ENCODE assay signal across 21 cellular contexts in the genomic region with DNA sequence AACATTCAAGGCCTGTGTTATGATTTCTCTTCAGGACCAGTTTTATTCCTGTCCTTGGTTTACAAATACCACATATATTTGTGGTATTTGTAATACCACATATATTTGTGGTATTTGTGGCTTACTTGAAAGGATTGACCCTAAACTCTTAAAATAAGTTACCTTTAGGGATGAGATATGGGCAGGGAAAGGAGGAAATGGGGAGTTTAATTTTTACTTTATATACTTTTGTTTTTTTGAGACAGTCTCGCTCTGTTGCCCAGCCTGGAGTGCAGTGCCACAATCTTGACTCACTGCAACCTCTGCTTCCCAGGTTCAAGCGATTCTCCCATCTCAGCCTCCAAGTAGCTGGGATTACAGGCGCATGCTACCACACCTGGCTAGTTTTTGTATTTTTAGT. TPM values are rescaled to one million over a fixed set of nuclear protein-coding genes. Genes with fewer than 3 reads are reported as not detected.
DNase-seq lines count a peak whose midpoint lies in the region; ATAC-seq, FAIRE-seq and TF ChIP-seq lines count a peak whose summit lies in the region.
"Had no signal": no experiment of that assay in that cellular context is flagged by ENCODE, and none has a peak within 500 bp of the region (broad histone marks: within the 10 kb centered on the region; RNA-seq: fewer than 3 reads in every experiment).

No MANE protein-coding gene starts in this region.

- intact Hi-C loops in CD4-positive, alpha-beta T cell (cut with DNase I, micrococcal nuclease) = loop anchor here in 1 of 2 experiments (10.0 kb wide), 1 partner anchor 1077 kb away; a partner anchor contains a TSS
- intact Hi-C loops in K562 (cut with micrococcal nuclease) (no loop called here), adrenal gland (cut with DNase I) (no loop called here), mucosa of descending colon (cut with DNase I, micrococcal nuclease) (no loop called here)

- H3K9me1 ChIP-seq in K562 (ENCODE audit: control insufficient read depth, insufficient read depth, low read length) = no peaks in the 10 kb centered on the region

- H3K9me3 ChIP-seq in CD4-positive, alpha-beta T cell (ENCODE audit: control insufficient read depth, low read length) = no peaks in the 10 kb centered on the region
- H3K9me3 ChIP-seq in K562 (replicated peaks; ENCODE audit: control insufficient read depth, insufficient read depth, low read depth, low read length) = peaks cover 5% of the 10 kb centered on the region
- no peaks in the 10 kb centered on the region for H3K9me3 ChIP-seq in osteoblast (ENCODE audit: low read depth, low read length)
- H3K9me3 ChIP-seq in adrenal gland (replicated peaks in 1 of 3) = no peaks in the 10 kb centered on the region
- no peaks in the 10 kb centered on the region for H3K9me3 ChIP-seq in mucosa of descending colon

- CTCF ChIA-PET in CD4-positive, alpha-beta T cell (lab: Charles Lee) = no interaction called here
- CTCF ChIA-PET in K562 (lab: Yijun Ruan, JAX; ENCODE audit: low intra/inter-chr PET ratio) = no interaction called here

- no peak for TF ChIP-seq CTCF in CD4-positive, alpha-beta T cell (IDR thresholded peaks at IDR 0.05)
- TF ChIP-seq CTCF in HFFc6 (IDR thresholded peaks at IDR 0.05) (no peak), K562 (IDR thresholded peaks at IDR 0.05 in 2 of 3, conservative IDR thresholded peaks at IDR 0.05 in 1 of 3; ENCODE audit: insufficient read depth in 2 of 3, low read depth in 1 of 3, low read length in 3 of 3) (no peak), osteoblast (IDR thresholded peaks at IDR 0.05; ENCODE audit: extremely low read depth, low read depth, low read length) (no peak), adrenal gland (IDR thresholded peaks at IDR 0.05) (no peak), mucosa of descending colon (IDR thresholded peaks at IDR 0.05) (no peak)

- no peaks in the 10 kb centered on the region for H3K27me3 ChIP-seq in CD4-positive, alpha-beta T cell (ENCODE audit: control insufficient read depth, insufficient read depth, low read length)
- H3K27me3 ChIP-seq in K562 (ENCODE audit: control insufficient read depth in 2 of 2, insufficient read depth in 2 of 2, low read length in 2 of 2) = no peaks in the 10 kb centered on the region
- no peaks in the 10 kb centered on the region for H3K27me3 ChIP-seq in osteoblast (ENCODE audit: insufficient read depth, low read length)
- no peaks in the 10 kb centered on the region for H3K27me3 ChIP-seq in adrenal gland

- H4K20me1 ChIP-seq in K562 (replicated peaks; ENCODE audit: control insufficient read depth, insufficient read depth, low read length) (no peaks in the 10 kb centered on the region), osteoblast (ENCODE audit: insufficient read depth, low read length) (peaks cover 7% of the 10 kb centered on the region)

- H3K36me3 Mint-ChIP-seq in CD4-positive, alpha-beta T cell (ENCODE audit: low read depth) = peaks cover 18% of the 10 kb centered on the region
- H3K36me3 Mint-ChIP-seq in HFFc6 (ENCODE audit: low read depth) = peaks cover 15% of the 10 kb centered on the region

- POLR2A ChIA-PET in CD4-positive, alpha-beta T cell (lab: Charles Lee) = no interaction called here
- POLR2A ChIA-PET in K562 (lab: Yijun Ruan, JAX) = no interaction called here

- no peak overlapping the region for H3K27ac ChIP-seq in CD4-positive, alpha-beta T cell (ENCODE audit: low read depth, low read length)
- H3K27ac ChIP-seq in K562 (ENCODE audit: extremely low read depth, low read depth, low read length) (no peak overlapping the region), osteoblast (ENCODE audit: low read depth, low read length) (no peak overlapping the region), adrenal gland (no peak overlapping the region)
- H3K27ac ChIP-seq: SK-N-MC had no signal

- peaks cover 8 to 17% of the 10 kb centered on the region in 2 experiments; a peak in 4 of 5 replicates for H3K4me1 ChIP-seq in K562 (replicated peaks in 1 of 2; ENCODE audit: control insufficient read depth in 2 of 2, insufficient read depth in 2 of 2, low read length in 2 of 2)
- H3K4me1 ChIP-seq in osteoblast (ENCODE audit: insufficient read depth, low read length) = peaks cover 25% of the 10 kb centered on the region
- peaks cover 4 to 34% of the 10 kb centered on the region in 2 donors for H3K4me1 ChIP-seq in adrenal gland (replicated peaks in 1 of 2)
- H3K4me1 ChIP-seq in mucosa of descending colon (ENCODE audit: low read depth) = peaks cover 15% of the 10 kb centered on the region

- TF ChIP-seq POLR2A in K562 (conservative IDR thresholded peaks at IDR 0.05) = no peak
- TF ChIP-seq POLR2A in adrenal gland (IDR thresholded peaks at IDR 0.05) = no peak

- no peaks in the 10 kb centered on the region for H3K9me3 Mint-ChIP-seq in CD4-positive, alpha-beta T cell
- no peaks in the 10 kb centered on the region for H3K9me3 Mint-ChIP-seq in HFFc6

- in situ Hi-C loops in K562 (cut with MboI) = no loop called here

- peak overlapping the region; percentile 19 for H3K27ac Mint-ChIP-seq in CD4-positive, alpha-beta T cell
- H3K27ac Mint-ChIP-seq in HFFc6 = peak overlapping the region; percentile 36

- WGBS in K562 (ENCODE audit: insufficient coverage, low coverage, missing lambda C conversion rate) = 94% methylated on average over 3 of the region's 3 CpGs
- 92 to 97% (median 96%) methylated on average over 3 of the region's 3 CpGs for WGBS in adrenal gland, 4 donors

- peaks cover 10% of the 10 kb centered on the region; the same call in 2 of the 3 replicates for H3K36me3 ChIP-seq in K562 (ENCODE audit: control insufficient read depth, insufficient read depth, low read length)
- H3K36me3 ChIP-seq in osteoblast (ENCODE audit: insufficient read depth, low read length) = no peaks in the 10 kb centered on the region
- H3K36me3 ChIP-seq in adrenal gland (replicated peaks in 1 of 2) = no peaks in the 10 kb centered on the region
- no peaks in the 10 kb centered on the region for H3K36me3 ChIP-seq in mucosa of descending colon (ENCODE audit: low read depth)

- H3K4me3 ChIP-seq in K562 (no peak overlapping the region), osteoblast (ENCODE audit: insufficient read depth, low read length) (no peak overlapping the region), adrenal gland (no peak overlapping the region), mucosa of descending colon (no peak overlapping the region)
- H3K4me3 ChIP-seq: SK-N-MC had no signal

- H3K4me1 Mint-ChIP-seq in CD4-positive, alpha-beta T cell (ENCODE audit: low read depth) = peaks cover 50% of the 10 kb centered on the region
- peaks cover 54% of the 10 kb centered on the region for H3K4me1 Mint-ChIP-seq in HFFc6 (ENCODE audit: low read depth)

- no peak overlapping the region for H3K9ac ChIP-seq in K562 (ENCODE audit: insufficient read depth in 1 of 2, low read depth in 2 of 2, low read length in 2 of 2)

- no peak for TF ChIP-seq EP300 in K562 (IDR thresholded peaks at IDR 0.05; ENCODE audit: low read length)

- BruUV-seq in K562 (replicated peaks; lab: Mats Ljungman, UMichigan) = no TSS peak

- 0 out of 2 replicates have a peak overlapping the region, but pooled peaks have one; percentile 19 for H2AFZ ChIP-seq in K562 (ENCODE audit: low read depth, low read length)
- H2AFZ ChIP-seq in osteoblast (ENCODE audit: low read length) = peak overlapping the region; percentile 33

- H3K4me2 ChIP-seq in K562 (ENCODE audit: insufficient read depth, low read length) = no peak overlapping the region
- H3K4me2 ChIP-seq in osteoblast (ENCODE audit: insufficient read depth, low read length) = no peak overlapping the region

- DNase-seq in CD4-positive, alpha-beta T cell = no peak
- no peak for DNase-seq in HFFc6
- DNase-seq in K562 (ENCODE audit: extremely low read depth in 1 of 4, low spot score in 3 of 4) = no peak
- DNase-seq in osteoblast (ENCODE audit: insufficient read length, low spot score, missing footprints) = no peak
- no peak for DNase-seq in adrenal gland
- DNase-seq in NCI-H2107 treated with DMSO at 0.1 percent for 48 hours (lab: John Stamatoyannopoulos, UW; ENCODE audit: unreplicated experiment) = no peak
- DNase-seq in mucosa of descending colon = no peak
- DNase-seq: COR-L47; DMS 273 treated with DMSO at 0.1 percent for 48 hours; DND-41; GF-D8; KG1; NCI-H1105 treated with DMSO at 0.1 percent for 48 hours; NCI-H1694; NCI-H510A; NCI-H748 treated with DMSO at 0.1 percent for 48 hours; NK-92 treated with Interleukin-12 subunit alpha and Interleukin-12 subunit beta, amount 100 ng/mL, for 24 hours; OCI-M1; Right ventricle myocardium superior had no signal

- H3K79me2 ChIP-seq in K562 (ENCODE audit: control insufficient read depth, insufficient read depth, low read length) = peaks cover 41% of the 10 kb centered on the region
- H3K79me2 ChIP-seq in osteoblast (ENCODE audit: insufficient read depth, low read length) = peaks cover 41% of the 10 kb centered on the region

- H3K4me3 Mint-ChIP-seq in CD4-positive, alpha-beta T cell = peak overlapping the region; percentile 11
- no peak overlapping the region for H3K4me3 Mint-ChIP-seq in HFFc6

- H3K27me3 Mint-ChIP-seq in CD4-positive, alpha-beta T cell = no peaks in the 10 kb centered on the region
- no peaks in the 10 kb centered on the region for H3K27me3 Mint-ChIP-seq in HFFc6 (ENCODE audit: insufficient read depth)

- no peak for FAIRE-seq in K562 (lab: Jason Lieb, UNC)
- FAIRE-seq: H1 had no signal

- ATAC-seq in CD4-positive, alpha-beta T cell (ENCODE audit: poor library complexity) = no peak
- no peak for ATAC-seq in K562
- ATAC-seq in mucosa of descending colon = no peak

- no peak for TF ChIP-seq RAD21 in K562 (CRISPR knock-in tag; conservative IDR thresholded peaks at IDR 0.05 in 1 of 2, IDR thresholded peaks at IDR 0.05 in 1 of 2)

RNA-seq across cellular contexts. Expression of a gene that starts 2.3 kb away (rescaled TPM):
- 1 to 10 TPM; 4.1 to 4.6 TPM for total RNA-seq in CD4-positive, alpha-beta T cell
- 1 to 10 TPM; 7.8 to 9.3 (median 8.9) TPM for total RNA-seq in HFFc6 (2021; fragmentation: NEBNext Ultra II Directional; extraction: Animal tissue kit (Norgen Biotek cat#: 25700))
- total RNA-seq in K562 (2011; cell fraction: chromatin; rRNA removed; ENCODE audit: low replicate concordance) = 20.6 and 39.2 TPM in 2 replicates
- 10.3 and 11.6 TPM in 2 replicates for total RNA-seq in K562 (2011; cell fraction: nucleolus; rRNA removed)
- 26.4 and 42.4 TPM in 2 replicates for total RNA-seq in K562 (2011; cell fraction: nucleoplasm; rRNA removed)
- 9.9 and 13.6 TPM in 2 replicates for total RNA-seq in K562 (2014; rRNA removed)
- total RNA-seq in K562 (2014; rRNA removed; fragmentation: Illumina TruSeq; extraction: Trizol) = 20.7 and 23.4 TPM in 2 replicates
- total RNA-seq in K562 (2015; rRNA removed; fragmentation: Illumina TruSeq; extraction: Trizol) = 17.8 and 21.4 TPM in 2 replicates
- 12.7 and 12.8 TPM in 2 replicates for total RNA-seq in K562 (2021)
- 32.4 and 37.8 TPM in 2 replicates for polyA plus RNA-seq in K562 (2011; rRNA removed)
- polyA plus RNA-seq in K562 (2011; cell fraction: cytosol; rRNA removed) = 8.7 and 21.3 TPM in 2 replicates
- polyA plus RNA-seq in K562 (2011; cell fraction: nucleus; rRNA removed) = 12.9 and 23.8 TPM in 2 replicates
- 12.2 and 12.5 TPM in 2 replicates for polyA plus RNA-seq in K562 (2012)
- 20.0 and 24.2 TPM in 2 replicates for polyA plus RNA-seq in K562 (2014; fragmentation: Illumina TruSeq; extraction: Trizol)
- polyA plus RNA-seq in K562 (2014; fragmentation: Nextera tagmentation; extraction: Ambion mirVana) = 10 to 100 TPM; 43.5 to 43.7 TPM
- 15.7 and 16.1 TPM in 2 replicates for polyA plus RNA-seq in K562 (2014; rRNA removed)
- 28.8 and 29.5 TPM in 2 replicates for polyA minus RNA-seq in K562 (2011; rRNA and poly(A)+ RNA removed)
- 8.6 and 11.3 TPM in 2 replicates for polyA minus RNA-seq in K562 (2011; cell fraction: cytosol; rRNA and poly(A)+ RNA removed)
- polyA minus RNA-seq in K562 (2011; cell fraction: nucleus; rRNA and poly(A)+ RNA removed) = 13.7 and 20.7 TPM in 2 replicates
- 11.9 and 13.3 TPM in 2 replicates for total RNA-seq in osteoblast
- total RNA-seq in adrenal gland = 10 to 100 TPM in 7 of 8 donors, 1 to 10 TPM in 1; 9.6 to 23.7 (median 11.6) TPM
- polyA plus RNA-seq in adrenal gland = 10 to 100 TPM in 1 of 3 donors, 1 to 10 TPM in 2; 6.2 to 27.4 (median 7.5) TPM
- 1 to 10 TPM; 6.7 to 8.7 (median 7.2) TPM for total RNA-seq in mucosa of descending colon

RNA-seq across cellular contexts. Expression of a gene that starts 3.4 kb away (rescaled TPM):
- under 1 TPM; 0.80 to 0.92 TPM for total RNA-seq in CD4-positive, alpha-beta T cell
- 10 to 100 TPM in 1 of 6 experiments, 1 to 10 TPM in 5; 8.2 to 10.6 (median 9.1) TPM for total RNA-seq in HFFc6 (2021; fragmentation: NEBNext Ultra II Directional; extraction: Animal tissue kit (Norgen Biotek cat#: 25700))
- 3.0 and 9.0 TPM in 2 replicates for total RNA-seq in K562 (2011; cell fraction: chromatin; rRNA removed; ENCODE audit: low replicate concordance)
- 2.3 and 2.8 TPM in 2 replicates for total RNA-seq in K562 (2011; cell fraction: nucleolus; rRNA removed)
- total RNA-seq in K562 (2011; cell fraction: nucleoplasm; rRNA removed) = 7.0 and 13.4 TPM in 2 replicates
- total RNA-seq in K562 (2014; rRNA removed) = 1.5 and 2.0 TPM in 2 replicates
- 3.9 and 4.1 TPM in 2 replicates for total RNA-seq in K562 (2014; rRNA removed; fragmentation: Illumina TruSeq; extraction: Trizol)
- total RNA-seq in K562 (2015; rRNA removed; fragmentation: Illumina TruSeq; extraction: Trizol) = 3.1 and 3.2 TPM in 2 replicates
- 1.8 and 2.2 TPM in 2 replicates for total RNA-seq in K562 (2021)
- polyA plus RNA-seq in K562 (2011; rRNA removed) = 3.0 and 3.4 TPM in 2 replicates
- polyA plus RNA-seq in K562 (2011; cell fraction: cytosol; rRNA removed) = 0.60 and 1.5 TPM in 2 replicates
- 1.8 and 3.2 TPM in 2 replicates for polyA plus RNA-seq in K562 (2011; cell fraction: nucleus; rRNA removed)
- polyA plus RNA-seq in K562 (2012) = 1.2 and 1.7 TPM in 2 replicates
- polyA plus RNA-seq in K562 (2014; fragmentation: Illumina TruSeq; extraction: Trizol) = 1.8 and 2.2 TPM in 2 replicates
- under 1 TPM; 0.77 to 0.82 TPM for polyA plus RNA-seq in K562 (2014; fragmentation: Nextera tagmentation; extraction: Ambion mirVana)
- polyA plus RNA-seq in K562 (2014; rRNA removed) = 0.98 and 1.1 TPM in 2 replicates
- 6.7 and 7.7 TPM in 2 replicates for polyA minus RNA-seq in K562 (2011; rRNA and poly(A)+ RNA removed)
- 2.0 and 3.0 TPM in 2 replicates for polyA minus RNA-seq in K562 (2011; cell fraction: cytosol; rRNA and poly(A)+ RNA removed)
- 2.8 and 6.2 TPM in 2 replicates for polyA minus RNA-seq in K562 (2011; cell fraction: nucleus; rRNA and poly(A)+ RNA removed)
- total RNA-seq in osteoblast = 8.7 and 9.4 TPM in 2 replicates
- 1 to 10 TPM; 3.1 to 5.8 (median 3.8) TPM for total RNA-seq in adrenal gland
- polyA plus RNA-seq in adrenal gland = 1 to 10 TPM; 1.1 to 8.0 (median 1.5) TPM
- 1 to 10 TPM; 2.7 to 4.8 (median 3.8) TPM for total RNA-seq in mucosa of descending colon
